ENCODE assay signal across 22 cellular contexts in the genomic region with DNA sequence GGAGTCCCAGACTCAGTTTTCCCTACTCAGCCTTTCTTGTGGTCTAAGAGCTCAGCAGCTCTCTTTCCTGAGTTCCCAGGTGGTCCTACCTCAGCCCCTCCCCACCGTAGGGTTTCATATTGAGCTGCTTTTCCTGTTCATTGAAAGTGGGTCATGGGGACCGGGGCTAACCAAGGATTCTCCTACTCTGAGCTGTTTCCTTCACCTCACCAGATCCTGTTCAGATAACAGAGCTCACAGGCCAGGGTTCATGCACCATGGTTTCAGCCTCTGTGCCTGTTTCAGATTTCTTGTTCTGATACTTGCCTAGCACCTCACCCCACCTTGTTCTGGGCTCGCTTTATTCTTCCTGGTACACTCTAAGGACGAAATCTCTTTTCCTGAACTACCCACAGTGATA. TPM values are rescaled to one million over a fixed set of nuclear protein-coding genes. Genes with fewer than 3 reads are reported as not detected.
A peak's percentile ranks its signal among the peaks of the same experiment; 100 is the strongest.
DNase-seq lines count a peak whose midpoint lies in the region; ATAC-seq and TF ChIP-seq lines count a peak whose summit lies in the region.
"Had no signal": no experiment of that assay in that cellular context is flagged by ENCODE, and none has a peak within 500 bp of the region (broad histone marks: within the 10 kb centered on the region; RNA-seq: fewer than 3 reads in every experiment).

No MANE protein-coding gene starts in this region.

- CTCF ChIA-PET in activated CD4-positive, alpha-beta memory T cell treated with anti-CD3 and anti-CD28 coated beads, Interleukin-2, amount 10 ng/mL, durations not matched to agents 7 days and 5 days (lab: Charles Lee), result interaction anchor here (0.9 to 1.5 kb wide), 7 partner anchors 8 to 180 kb away, joined by 3 to 7 read pairs (median 4); a partner anchor contains a TSS
- CTCF ChIA-PET in activated CD4-positive, alpha-beta memory T cell treated with anti-CD3 and anti-CD28 coated beads for 36 hours (lab: Charles Lee), result interaction anchor here (0.6 to 1.5 kb wide), 3 partner anchors 20 to 349 kb away, joined by 3 to 9 read pairs (median 5); no protein-coding TSS in a partner anchor
- CTCF ChIA-PET in CD4-positive, alpha-beta T cell (lab: Charles Lee), result no interaction called here
- CTCF ChIA-PET in T-cell (lab: Charles Lee), result interaction anchor here in 1 of 2 donors (0.7 kb wide), 2 partner anchors 288 to 731 kb away, joined by 3 read pairs; no protein-coding TSS in a partner anchor

- H3K36me3 Mint-ChIP-seq in activated CD4-positive, alpha-beta memory T cell treated with anti-CD3 and anti-CD28 coated beads, Interleukin-2, amount 10 ng/mL, durations not matched to agents 7 days and 5 days (ENCODE audit: low read depth), result peaks cover 33% of the 10 kb centered on the region
- peaks cover 19% of the 10 kb centered on the region for H3K36me3 Mint-ChIP-seq in activated CD4-positive, alpha-beta memory T cell treated with anti-CD3 and anti-CD28 coated beads for 36 hours
- H3K36me3 Mint-ChIP-seq in CD4-positive, alpha-beta T cell (ENCODE audit: low read depth), result peaks cover 62% of the 10 kb centered on the region
- peaks cover 47% of the 10 kb centered on the region for H3K36me3 Mint-ChIP-seq in T-cell
- H3K36me3 Mint-ChIP-seq in endothelial cell (ENCODE audit: low read depth, unreplicated experiment), result peaks cover 41% of the 10 kb centered on the region

- intact Hi-C loops in activated CD4-positive, alpha-beta memory T cell treated with anti-CD3 and anti-CD28 coated beads for 36 hours (cut with micrococcal nuclease), result no loop called here
- intact Hi-C loops in CD4-positive, alpha-beta T cell (cut with DNase I, micrococcal nuclease), result no loop called here

- no peak overlapping the region for H3K4me3 Mint-ChIP-seq in activated CD4-positive, alpha-beta memory T cell treated with anti-CD3 and anti-CD28 coated beads, Interleukin-2, amount 10 ng/mL, durations not matched to agents 7 days and 5 days
- no peak overlapping the region for H3K4me3 Mint-ChIP-seq in activated CD4-positive, alpha-beta memory T cell treated with anti-CD3 and anti-CD28 coated beads for 36 hours
- H3K4me3 Mint-ChIP-seq in CD4-positive, alpha-beta T cell, result no peak overlapping the region
- H3K4me3 Mint-ChIP-seq in T-cell (no peak overlapping the region), endothelial cell (ENCODE audit: unreplicated experiment) (peak overlapping the region; percentile 24)

- no peaks in the 10 kb centered on the region for H3K27me3 ChIP-seq in CD4-positive, alpha-beta T cell (ENCODE audit: control insufficient read depth, insufficient read depth, low read length)
- no peaks in the 10 kb centered on the region for H3K27me3 ChIP-seq in BE2C

- no peaks in the 10 kb centered on the region for H3K9me3 ChIP-seq in CD4-positive, alpha-beta T cell (ENCODE audit: control insufficient read depth, low read length)
- H3K9me3 ChIP-seq in BE2C, result no peaks in the 10 kb centered on the region

- peaks cover 4% of the 10 kb centered on the region; the same call in 1 of the 2 replicates for H3K4me1 ChIP-seq in BE2C

- H3K4me1 Mint-ChIP-seq in activated CD4-positive, alpha-beta memory T cell treated with anti-CD3 and anti-CD28 coated beads, Interleukin-2, amount 10 ng/mL, durations not matched to agents 7 days and 5 days, result peaks cover 21% of the 10 kb centered on the region
- H3K4me1 Mint-ChIP-seq in activated CD4-positive, alpha-beta memory T cell treated with anti-CD3 and anti-CD28 coated beads for 36 hours (ENCODE audit: low read depth), result peaks cover 6% of the 10 kb centered on the region
- H3K4me1 Mint-ChIP-seq in CD4-positive, alpha-beta T cell (ENCODE audit: low read depth), result peaks cover 6% of the 10 kb centered on the region
- H3K4me1 Mint-ChIP-seq in T-cell, result peaks cover 0 to 12% (median 6%) of the 10 kb centered on the region in 3 donors
- H3K4me1 Mint-ChIP-seq in endothelial cell (ENCODE audit: unreplicated experiment), result peaks cover 5% of the 10 kb centered on the region

- no peak overlapping the region for H3K4me3 ChIP-seq in BE2C (ENCODE audit: low read depth, low read length)

- H3K27ac ChIP-seq in CD4-positive, alpha-beta T cell (ENCODE audit: low read depth, low read length), result no peak overlapping the region
- H3K27ac ChIP-seq: HL-60 had no signal

- no peaks in the 10 kb centered on the region for H3K27me3 Mint-ChIP-seq in activated CD4-positive, alpha-beta memory T cell treated with anti-CD3 and anti-CD28 coated beads, Interleukin-2, amount 10 ng/mL, durations not matched to agents 7 days and 5 days
- H3K27me3 Mint-ChIP-seq in activated CD4-positive, alpha-beta memory T cell treated with anti-CD3 and anti-CD28 coated beads for 36 hours, result no peaks in the 10 kb centered on the region
- H3K27me3 Mint-ChIP-seq in CD4-positive, alpha-beta T cell, result no peaks in the 10 kb centered on the region
- H3K27me3 Mint-ChIP-seq in T-cell (no peaks in the 10 kb centered on the region), endothelial cell (ENCODE audit: unreplicated experiment) (peaks cover 4% of the 10 kb centered on the region)

- no peak for ATAC-seq in CD4-positive, alpha-beta T cell (ENCODE audit: poor library complexity)
- peak in 1 of 4 experiments; percentile 23 for ATAC-seq in T-cell (replicated peaks in 1 of 4)

- H3K27ac Mint-ChIP-seq in activated CD4-positive, alpha-beta memory T cell treated with anti-CD3 and anti-CD28 coated beads, Interleukin-2, amount 10 ng/mL, durations not matched to agents 7 days and 5 days, result peak overlapping the region; percentile 64
- H3K27ac Mint-ChIP-seq in activated CD4-positive, alpha-beta memory T cell treated with anti-CD3 and anti-CD28 coated beads for 36 hours, result no peak overlapping the region
- H3K27ac Mint-ChIP-seq in CD4-positive, alpha-beta T cell, result peak overlapping the region; percentile 9
- H3K27ac Mint-ChIP-seq in T-cell (peak overlapping the region; percentile 59 to 63), endothelial cell (ENCODE audit: unreplicated experiment) (peak overlapping the region; percentile 24)

- POLR2A ChIA-PET in activated CD4-positive, alpha-beta memory T cell treated with anti-CD3 and anti-CD28 coated beads, Interleukin-2, amount 10 ng/mL, durations not matched to agents 7 days and 5 days (lab: Charles Lee), result interaction anchor here (0.5 to 1.4 kb wide), 7 partner anchors 9 to 545 kb away, joined by 3 to 6 read pairs (median 3); a partner anchor contains a TSS
- POLR2A ChIA-PET in activated CD4-positive, alpha-beta memory T cell treated with anti-CD3 and anti-CD28 coated beads for 36 hours (lab: Charles Lee), result interaction anchor here (0.5 to 0.7 kb wide), 2 partner anchors 52 to 97 kb away, joined by 3 read pairs; no protein-coding TSS in a partner anchor
- POLR2A ChIA-PET in CD4-positive, alpha-beta T cell (lab: Charles Lee), result no interaction called here
- POLR2A ChIA-PET in T-cell (lab: Charles Lee), result no interaction called here

- peaks cover 60% of the 10 kb centered on the region for H3K36me3 ChIP-seq in BE2C

- TF ChIP-seq CTCF in CD4-positive, alpha-beta T cell (IDR thresholded peaks at IDR 0.05), result no peak
- TF ChIP-seq CTCF in endothelial cell (IDR thresholded peaks at IDR 0.05; ENCODE audit: unreplicated experiment), result no peak
- TF ChIP-seq CTCF in BE2C (IDR thresholded peaks at IDR 0.05; ENCODE audit: low read depth, low read length), result no peak

- no peaks in the 10 kb centered on the region for H3K9me3 Mint-ChIP-seq in activated CD4-positive, alpha-beta memory T cell treated with anti-CD3 and anti-CD28 coated beads, Interleukin-2, amount 10 ng/mL, durations not matched to agents 7 days and 5 days
- H3K9me3 Mint-ChIP-seq in activated CD4-positive, alpha-beta memory T cell treated with anti-CD3 and anti-CD28 coated beads for 36 hours, result no peaks in the 10 kb centered on the region
- H3K9me3 Mint-ChIP-seq in CD4-positive, alpha-beta T cell, result no peaks in the 10 kb centered on the region
- H3K9me3 Mint-ChIP-seq in T-cell (no peaks in the 10 kb centered on the region), endothelial cell (ENCODE audit: unreplicated experiment) (no peaks in the 10 kb centered on the region)

- DNase-seq in activated CD4-positive, alpha-beta memory T cell treated with anti-CD3 and anti-CD28 coated beads, Interleukin-2, amount 10 ng/mL, durations not matched to agents 7 days and 5 days, result peak; percentile 47
- no peak for DNase-seq in activated CD4-positive, alpha-beta memory T cell treated with anti-CD3 and anti-CD28 coated beads for 36 hours
- DNase-seq in CD4-positive, alpha-beta T cell, result no peak
- DNase-seq in T-cell (peak in 1 of 34 experiments; percentile 2), endothelial cell (ENCODE audit: low spot score) (no peak), HK-2 (ENCODE audit: unreplicated experiment) (no peak), pons (ENCODE audit: low spot score) (no peak), BE2C (no peak)
- DNase-seq: 8988T; DMS 273 treated with DMSO at 0.1 percent for 48 hours; GF-D8; NCI-H1105 treated with DMSO at 0.1 percent for 48 hours; NCI-H187; NCI-H446; NCI-H69; NK-92 treated with Interleukin-12 subunit alpha and Interleukin-12 subunit beta, amount 100 ng/mL, for 24 hours; SIG-M5 had no signal

RNA-seq across cellular contexts. Expression of a gene that starts 8.5 kb away (rescaled TPM):
- total RNA-seq in activated CD4-positive, alpha-beta memory T cell treated with anti-CD3 and anti-CD28 coated beads, Interleukin-2, amount 10 ng/mL, durations not matched to agents 7 days and 5 days, result 10 to 100 TPM; 27.0 to 31.2 TPM
- 10 to 100 TPM; 32.7 to 32.9 TPM for total RNA-seq in activated CD4-positive, alpha-beta memory T cell treated with anti-CD3 and anti-CD28 coated beads for 36 hours
- 10 to 100 TPM; 10.6 to 11.9 TPM for total RNA-seq in CD4-positive, alpha-beta T cell
- total RNA-seq in T-cell, result 10 to 100 TPM; 21.9 to 39.6 (median 37.9) TPM
- total RNA-seq in endothelial cell (ENCODE audit: unreplicated experiment), result 47.6 TPM
- 49.7 TPM for polyA plus RNA-seq in BE2C (2012; ENCODE audit: insufficient read depth, insufficient read length, low read depth)

RNA-seq across cellular contexts. Expression of a gene that starts 9.5 kb away (rescaled TPM):
- 10 to 100 TPM; 63.1 to 66.2 TPM for total RNA-seq in activated CD4-positive, alpha-beta memory T cell treated with anti-CD3 and anti-CD28 coated beads, Interleukin-2, amount 10 ng/mL, durations not matched to agents 7 days and 5 days
- total RNA-seq in activated CD4-positive, alpha-beta memory T cell treated with anti-CD3 and anti-CD28 coated beads for 36 hours, result 10 to 100 TPM; 61.4 to 65.1 TPM
- 1 to 10 TPM; 7.0 to 8.7 TPM for total RNA-seq in CD4-positive, alpha-beta T cell
- total RNA-seq in T-cell (10 to 100 TPM; 21.5 to 37.8 (median 35.2) TPM), endothelial cell (ENCODE audit: unreplicated experiment) (82.4 TPM)
- 192 TPM for polyA plus RNA-seq in BE2C (2012; ENCODE audit: insufficient read depth, insufficient read length, low read depth)

RNA-seq across cellular contexts. Expression of a gene that starts 15.9 kb away (rescaled TPM):
- under 1 TPM in 1 of 2 experiments, not detected in 1; 0.53 TPM for total RNA-seq in activated CD4-positive, alpha-beta memory T cell treated with anti-CD3 and anti-CD28 coated beads, Interleukin-2, amount 10 ng/mL, durations not matched to agents 7 days and 5 days
- under 1 TPM; 0.52 to 0.56 TPM for total RNA-seq in activated CD4-positive, alpha-beta memory T cell treated with anti-CD3 and anti-CD28 coated beads for 36 hours
- 1 to 10 TPM in 1 of 2 experiments, under 1 TPM in 1; 0.58 to 1.3 TPM for total RNA-seq in CD4-positive, alpha-beta T cell
- 1 to 10 TPM in 3 of 5 donors, under 1 TPM in 2; 0.26 to 2.3 (median 1.9) TPM for total RNA-seq in T-cell
- total RNA-seq in endothelial cell (ENCODE audit: unreplicated experiment), result 1.6 TPM
- 0.62 TPM for polyA plus RNA-seq in BE2C (2012; ENCODE audit: insufficient read depth, insufficient read length, low read depth)
- total RNA-seq: Daoy, OCI-LY7, RPMI7951 had no signal
- polyA plus RNA-seq: BJ had no signal

RNA-seq across cellular contexts. Expression of a gene that starts 24.3 kb away (rescaled TPM):
- total RNA-seq in activated CD4-positive, alpha-beta memory T cell treated with anti-CD3 and anti-CD28 coated beads, Interleukin-2, amount 10 ng/mL, durations not matched to agents 7 days and 5 days, result 100 to 1,000 TPM; 262 to 268 TPM
- 100 to 1,000 TPM; 171 to 175 TPM for total RNA-seq in activated CD4-positive, alpha-beta memory T cell treated with anti-CD3 and anti-CD28 coated beads for 36 hours
- total RNA-seq in CD4-positive, alpha-beta T cell, result 100 to 1,000 TPM; 223 to 225 TPM
- total RNA-seq in T-cell, result 100 to 1,000 TPM; 230 to 238 (median 232) TPM
- total RNA-seq in endothelial cell (ENCODE audit: unreplicated experiment), result 340 TPM
- 528 TPM for polyA plus RNA-seq in BE2C (2012; ENCODE audit: insufficient read depth, insufficient read length, low read depth)

RNA-seq across cellular contexts. Expression of a gene that starts 37.2 kb away (rescaled TPM):
- total RNA-seq in activated CD4-positive, alpha-beta memory T cell treated with anti-CD3 and anti-CD28 coated beads, Interleukin-2, amount 10 ng/mL, durations not matched to agents 7 days and 5 days, result under 1 TPM in 1 of 2 experiments, not detected in 1; 0.05 TPM
- total RNA-seq in activated CD4-positive, alpha-beta memory T cell treated with anti-CD3 and anti-CD28 coated beads for 36 hours, result under 1 TPM; 0.43 to 0.51 TPM
- total RNA-seq in CD4-positive, alpha-beta T cell, result under 1 TPM; 0.27 to 0.36 TPM
- total RNA-seq in T-cell (under 1 TPM; 0.03 to 0.58 (median 0.20) TPM), endothelial cell (ENCODE audit: unreplicated experiment) (63.9 TPM)
- polyA plus RNA-seq in BE2C (2012; ENCODE audit: insufficient read depth, insufficient read length, low read depth), result 66.0 TPM

Comparison
In these comparisons a context has a peak if more than half of its experiments do, and no peak if none do; other contexts are left out.
1. POLR2A ChIA-PET loops: an anchor here in activated CD4-positive, alpha-beta memory T cell treated with anti-CD3 and anti-CD28 coated beads, Interleukin-2, amount 10 ng/mL, durations not matched to agents 7 days and 5 days (0.5 to 1.4 kb wide) and activated CD4-positive, alpha-beta memory T cell treated with anti-CD3 and anti-CD28 coated beads for 36 hours (0.5 to 0.7 kb wide); none called in CD4-positive, alpha-beta T cell and T-cell.